Comparison of ENCODE assay signal across 8 cellular contexts in genomic region chr12:55817352-55818139, GRCh38. TPM values are rescaled to one million over a fixed set of nuclear protein-coding genes. Genes with fewer than 3 reads are reported as not detected.
DNase-seq lines count a peak whose midpoint lies in the region; ATAC-seq and TF ChIP-seq lines count a peak whose summit lies in the region.

A gene with protein sequence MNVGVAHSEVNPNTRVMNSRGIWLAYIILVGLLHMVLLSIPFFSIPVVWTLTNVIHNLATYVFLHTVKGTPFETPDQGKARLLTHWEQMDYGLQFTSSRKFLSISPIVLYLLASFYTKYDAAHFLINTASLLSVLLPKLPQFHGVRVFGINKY (plus strand): TSS chr12:55818041. CDS start chr12:55819000, 959 bp downstream.
A gene with protein sequence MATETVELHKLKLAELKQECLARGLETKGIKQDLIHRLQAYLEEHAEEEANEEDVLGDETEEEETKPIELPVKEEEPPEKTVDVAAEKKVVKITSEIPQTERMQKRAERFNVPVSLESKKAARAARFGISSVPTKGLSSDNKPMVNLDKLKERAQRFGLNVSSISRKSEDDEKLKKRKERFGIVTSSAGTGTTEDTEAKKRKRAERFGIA (minus strand): TSS chr12:55817724. CDS start chr12:55817701, 23 bp downstream.

- H3K4me1 ChIP-seq in IMR-90 (ENCODE audit: control insufficient read depth, insufficient read depth, low read length) (peaks cover 7% of the 10 kb centered on the region), OCI-LY7 (ENCODE audit: insufficient read depth, low read length, poor library complexity, severe bottlenecking) (peaks cover 32% of the 10 kb centered on the region)

- no TSS peak for BruUV-seq in IMR-90 (replicated peaks; lab: Mats Ljungman, UMichigan)
- BruUV-seq in OCI-LY7 (replicated peaks; lab: Mats Ljungman, UMichigan): no TSS peak

- POLR2A ChIA-PET in IMR-90 (lab: Charles Lee; ENCODE audit: unreplicated experiment) (interaction anchor here (0.6 to 2.4 kb wide), 4 partner anchors 13 to 788 kb away, joined by 3 to 19 read pairs (median 6); partner anchors contain the start of genes DNAJC14 and PYM1), OCI-LY7 (lab: Charles Lee) (interaction anchor here (0.6 to 4.8 kb wide), 38 partner anchors 8 to 543 kb away, joined by 3 to 41 read pairs (median 5); partner anchors contain the start of genes BLOC1S1, DNAJC14, PYM1 and RAB5B)

- peak within 1 kb of the TSS; percentile 95 for H3K23ac ChIP-seq in IMR-90 (ENCODE audit: low read depth, low read length)

- TF ChIP-seq CTCF in IMR-90 (conservative IDR thresholded peaks at IDR 0.05; ENCODE audit: low read depth, low read length): no peak
- TF ChIP-seq CTCF in OCI-LY7 (conservative IDR thresholded peaks at IDR 0.05; ENCODE audit: low read length): no peak

- peak within 1 kb of the TSS; percentile 94 for H4K91ac ChIP-seq in IMR-90 (ENCODE audit: insufficient read depth, low read depth, low read length)

- H2BK5ac ChIP-seq in IMR-90 (ENCODE audit: low read depth, low read length, poor library complexity, severe bottlenecking): peak within 1 kb of the TSS; percentile 74

- H3K27me3 ChIP-seq in IMR-90 (ENCODE audit: control insufficient read depth, insufficient read depth, low read length): no peaks in the 10 kb centered on the region

- intact Hi-C loops in IMR-90 (cut with micrococcal nuclease) (loop anchor here (5.0 to 10.0 kb wide), 4 partner anchors 75 to 290 kb away; partner anchors contain the start of genes DGKA, GDF11 and RPS26), OCI-LY7 (cut with micrococcal nuclease; ENCODE audit: unreplicated experiment) (loop anchor here (2.0 to 5.0 kb wide), 3 partner anchors 79 to 225 kb away; partner anchors contain the start of gene RPS26)

- peak within 1 kb of the TSS; percentile 48; the same call in 2 of the 3 replicates for H2BK15ac ChIP-seq in IMR-90 (ENCODE audit: low read depth, low read length)

- H2BK20ac ChIP-seq in IMR-90 (ENCODE audit: low read depth, low read length): no peak within 1 kb of the TSS

- H3K27ac ChIP-seq in IMR-90 (ENCODE audit: insufficient read depth, low read length): peak within 1 kb of the TSS; percentile 84
- H3K27ac ChIP-seq in OCI-LY7 (ENCODE audit: low read depth, low read length, poor library complexity, severe bottlenecking): peak within 1 kb of the TSS; percentile 55

- H4K20me1 ChIP-seq in IMR-90 (ENCODE audit: insufficient read depth, low read length) (peaks cover 32% of the 10 kb centered on the region; the same call in 1 of the 2 replicates), OCI-LY7 (ENCODE audit: insufficient read depth, low read length) (peaks cover 21% of the 10 kb centered on the region)

- H3K9ac ChIP-seq in IMR-90 (ENCODE audit: low read depth, low read length): peak within 1 kb of the TSS; percentile 96

- CTCF ChIA-PET in IMR-90 (lab: Yijun Ruan, JAX) (interaction anchor here (1.0 to 1.6 kb wide), 3 partner anchors 20 to 107 kb away, joined by 3 to 4 read pairs (median 4); no protein-coding TSS in a partner anchor), OCI-LY7 (lab: Charles Lee; ENCODE audit: unreplicated experiment) (interaction anchor here (0.6 to 1.7 kb wide), 6 partner anchors 12 to 119 kb away, joined by 3 to 7 read pairs (median 4); partner anchors contain the start of gene DNAJC14)

- peak within 1 kb of the TSS; percentile 98 for H3K56ac ChIP-seq in IMR-90 (ENCODE audit: extremely low read depth, insufficient read depth, low read length)

- H2AFZ ChIP-seq in IMR-90 (replicated peaks; ENCODE audit: low read length, poor library complexity) (peak within 1 kb of the TSS; percentile 98), OCI-LY7 (ENCODE audit: low read length) (peak within 1 kb of the TSS; percentile 73)

- peak; percentile 74; the same call in 1 of the 2 replicates for TF ChIP-seq POLR2A in IMR-90 (IDR thresholded peaks at IDR 0.05; ENCODE audit: low read depth, low read length)

- H3K18ac ChIP-seq in IMR-90 (ENCODE audit: low read depth, low read length): peak within 1 kb of the TSS; percentile 38

- peak within 1 kb of the TSS; percentile 81 for H4K5ac ChIP-seq in IMR-90 (ENCODE audit: low read depth, low read length)

- ATAC-seq in GM21529 (IDR thresholded peaks at IDR 0.05; ENCODE audit: unreplicated experiment): peak; percentile 97
- ATAC-seq in IMR-90 (ENCODE audit: low read depth): peak; percentile 97

- dilution Hi-C loops in IMR-90 (cut with HindIII; ENCODE audit: low sequenced_read_pairs, unreplicated experiment): no loop called here

- DNase-seq in DMS114 treated with DMSO at 0.1 percent for 48 hours (lab: John Stamatoyannopoulos, UW; ENCODE audit: unreplicated experiment): peak; percentile 100
- peak; percentile 100 for DNase-seq in IMR-90
- peak; percentile 100 for DNase-seq in OCI-LY7 (ENCODE audit: low spot score)
- DNase-seq in activated T-cell treated with anti-CD3 and anti-CD28 coated beads for 1 hour (ENCODE audit: low read depth): peak; percentile 86
- peak; percentile 97 for DNase-seq in epidermal melanocyte (ENCODE audit: insufficient read length, low spot score)
- DNase-seq in midbrain (lab: John Stamatoyannopoulos, UW): peak; percentile 100
- peak; percentile 86 to 89 for DNase-seq in stimulated activated CD8-positive, alpha-beta memory T cell treated with anti-CD3 and anti-CD28 coated beads, Interleukin-2, amount 100 ng/mL, for 1 hour (ENCODE audit: low read depth in 2 of 2)

- H3K9me1 ChIP-seq in IMR-90 (ENCODE audit: insufficient read depth, low read length): peaks cover 5% of the 10 kb centered on the region

- H2AK9ac ChIP-seq in IMR-90 (replicated peaks; ENCODE audit: low read depth, low read length, poor library complexity): peak within 1 kb of the TSS; percentile 91

- H3K4me2 ChIP-seq in IMR-90 (ENCODE audit: low read depth, low read length): peak within 1 kb of the TSS; percentile 99
- peak within 1 kb of the TSS; percentile 99 for H3K4me2 ChIP-seq in OCI-LY7 (ENCODE audit: low read length)

- peaks cover 21% of the 10 kb centered on the region for H3K36me3 ChIP-seq in IMR-90 (ENCODE audit: control insufficient read depth, insufficient read depth, low read length)
- H3K36me3 ChIP-seq in OCI-LY7 (ENCODE audit: insufficient read depth, low read length): peaks cover 79% of the 10 kb centered on the region

- peaks cover 65% of the 10 kb centered on the region for H3K79me2 ChIP-seq in OCI-LY7 (ENCODE audit: insufficient read depth, low read depth, low read length)

- peak within 1 kb of the TSS; percentile 95 for H2AK5ac ChIP-seq in IMR-90 (ENCODE audit: low read depth, low read length)

- TF ChIP-seq RAD21 in IMR-90 (IDR thresholded peaks at IDR 0.05; ENCODE audit: low read length): no peak

- H3K9me2 ChIP-seq in OCI-LY7 (ENCODE audit: insufficient read depth, low read length): no peaks in the 10 kb centered on the region

- H4K8ac ChIP-seq in IMR-90 (ENCODE audit: low read depth in 2 of 2, low read length in 2 of 2): peak within 1 kb of the TSS; percentile 93 to 94

- H3K9me3 ChIP-seq in IMR-90 (ENCODE audit: control insufficient read depth, insufficient read depth, low read length): no peaks in the 10 kb centered on the region
- no peaks in the 10 kb centered on the region for H3K9me3 ChIP-seq in OCI-LY7 (ENCODE audit: low read length)

- peak within 1 kb of the TSS; percentile 96 for H3K14ac ChIP-seq in IMR-90 (replicated peaks; ENCODE audit: low read depth, low read length)

- WGBS in IMR-90 (ENCODE audit: extremely low coverage in 2 of 2, insufficient read length in 1 of 2), 2 experiments: 0% methylated on average over 7 of the region's 38 CpGs; no CpG with 5 or more reads in 1 of the 2 experiments

- peak within 1 kb of the TSS; percentile 57 for H2BK120ac ChIP-seq in IMR-90 (ENCODE audit: low read depth, low read length)

- H3K79me1 ChIP-seq in IMR-90 (ENCODE audit: low read depth in 1 of 2, low read length in 2 of 2): peaks cover 16 to 39% of the 10 kb centered on the region in 2 experiments; a peak in 3 of 4 replicates

- in situ Hi-C loops in IMR-90 (cut with MboI; ENCODE audit: low sequenced_read_pairs): loop anchor here (10.0 kb wide), 1 partner anchor 127 kb away; no protein-coding TSS in a partner anchor

- H3K4me3 ChIP-seq in IMR-90 (ENCODE audit: insufficient read depth, low read depth, low read length) (peak within 1 kb of the TSS; percentile 63), OCI-LY7 (ENCODE audit: low read depth, low read length, poor library complexity, severe bottlenecking) (peak within 1 kb of the TSS; percentile 97)

- H3K4ac ChIP-seq in IMR-90 (ENCODE audit: low read depth, low read length): peak within 1 kb of the TSS; percentile 89

TF ChIP-seq in IMR-90, 13 proteins besides CTCF, POLR2A, EP300 and RAD21:
- TF ChIP-seq USF2 (IDR thresholded peaks at IDR 0.05; ENCODE audit: low read depth, low read length): no peak
- TF ChIP-seq CHD1 (IDR thresholded peaks at IDR 0.05; ENCODE audit: low read depth, low read length): no peak; the same call in 1 of the 2 replicates
- peak; percentile 69 for TF ChIP-seq CEBPB (IDR thresholded peaks at IDR 0.05; ENCODE audit: low read depth, low read length)
- peak; percentile 100 for TF ChIP-seq MAZ (IDR thresholded peaks at IDR 0.05; ENCODE audit: borderline replicate concordance, low read depth, low read length)
- TF ChIP-seq MAFK (IDR thresholded peaks at IDR 0.05; ENCODE audit: low read depth, low read length): no peak
- TF ChIP-seq RFX5 (IDR thresholded peaks at IDR 0.05; ENCODE audit: low read depth, low read length): no peak
- no peak for TF ChIP-seq MXI1 (IDR thresholded peaks at IDR 0.05; ENCODE audit: borderline replicate concordance, low read depth, low read length)
- TF ChIP-seq FOS (IDR thresholded peaks at IDR 0.05; ENCODE audit: low read depth, low read length): peak; percentile 82

RNA-seq across cellular contexts. Expression of the first gene that starts in this region (rescaled TPM):
- total RNA-seq in IMR-90 (2012; rRNA removed) (20.4 and 23.3 TPM in 2 replicates), OCI-LY7 (2022) (22.9 and 27.1 TPM in 2 replicates)
- polyA plus RNA-seq in IMR-90 (2012; rRNA removed): 38.6 and 39.7 TPM in 2 replicates
- polyA plus RNA-seq in IMR-90 (2012; cell fraction: cytosol; rRNA removed): 21.1 and 27.5 TPM in 2 replicates
- polyA plus RNA-seq in IMR-90 (2012; cell fraction: nucleus; rRNA removed; ENCODE audit: low replicate concordance): 7.7 and 16.1 TPM in 2 replicates
- total RNA-seq in OCI-LY7 (2014; rRNA removed; shearing (Covaris generic)): 13.4 and 20.0 TPM in 2 replicates

RNA-seq across cellular contexts. Expression of the second gene that starts in this region (rescaled TPM):
- total RNA-seq in IMR-90 (2012; rRNA removed) (46.8 and 132 TPM in 2 replicates), OCI-LY7 (2022) (85.5 and 92.0 TPM in 2 replicates)
- 99.6 and 103 TPM in 2 replicates for polyA plus RNA-seq in IMR-90 (2012; rRNA removed)
- 11.6 and 29.4 TPM in 2 replicates for polyA plus RNA-seq in IMR-90 (2012; cell fraction: cytosol; rRNA removed)
- 3.7 and 41.2 TPM in 2 replicates for polyA plus RNA-seq in IMR-90 (2012; cell fraction: nucleus; rRNA removed; ENCODE audit: low replicate concordance)
- total RNA-seq in OCI-LY7 (2014; rRNA removed; shearing (Covaris generic)): 86.1 and 161 TPM in 2 replicates

Comparison
In these comparisons a context has a peak if more than half of its experiments do, and no peak if none do; other contexts are left out.
1. Peak in every context shown above with its lines: DNase-seq, ATAC-seq, H3K4me3 ChIP-seq and H3K27ac ChIP-seq.